27 cellular contexts compared by ENCODE assay signal in genomic region chr7:31075006-31075405, GRCh38. TPM values are rescaled to one million over a fixed set of nuclear protein-coding genes. Genes with fewer than 3 reads are reported as not detected.
DNase-seq lines count a peak whose midpoint lies in the region; ATAC-seq, FAIRE-seq and TF ChIP-seq lines count a peak whose summit lies in the region.
"Had no signal": no experiment of that assay in that cellular context is flagged by ENCODE, and none has a peak within 500 bp of the region (broad histone marks: within the 10 kb centered on the region; RNA-seq: fewer than 3 reads in every experiment).

No MANE protein-coding gene starts in this region.

- H3K9me3 Mint-ChIP-seq in activated naive CD4-positive, alpha-beta T cell treated with anti-CD3 and anti-CD28 coated beads for 36 hours: no peaks in the 10 kb centered on the region
- H3K9me3 Mint-ChIP-seq: CD4-positive, CD25-positive, alpha-beta regulatory T cell; GM23338 had no signal

- no peaks in the 10 kb centered on the region for H3K36me3 Mint-ChIP-seq in activated naive CD4-positive, alpha-beta T cell treated with anti-CD3 and anti-CD28 coated beads for 36 hours (ENCODE audit: low read depth)
- H3K36me3 Mint-ChIP-seq: CD4-positive, CD25-positive, alpha-beta regulatory T cell had no signal

- peaks cover 5% of the 10 kb centered on the region for H3K27me3 Mint-ChIP-seq in activated naive CD4-positive, alpha-beta T cell treated with anti-CD3 and anti-CD28 coated beads for 36 hours (ENCODE audit: low read depth)

- H2BK5ac ChIP-seq in mesendoderm (ENCODE audit: low read length): no peak overlapping the region

- no peak overlapping the region for H3K56ac ChIP-seq in mesendoderm (ENCODE audit: low read length)

- no peak overlapping the region for H3K27ac Mint-ChIP-seq in activated naive CD4-positive, alpha-beta T cell treated with anti-CD3 and anti-CD28 coated beads for 36 hours
- H3K27ac Mint-ChIP-seq: CD4-positive, CD25-positive, alpha-beta regulatory T cell; GM23338 had no signal

- H3K4me1 Mint-ChIP-seq in activated naive CD4-positive, alpha-beta T cell treated with anti-CD3 and anti-CD28 coated beads for 36 hours (ENCODE audit: low read depth): no peaks in the 10 kb centered on the region
- H3K4me1 Mint-ChIP-seq: CD4-positive, CD25-positive, alpha-beta regulatory T cell had no signal

- no peak overlapping the region for H4K5ac ChIP-seq in mesendoderm (ENCODE audit: low read length)

- no peak overlapping the region for H3K4me3 ChIP-seq in heart right ventricle
- no peak overlapping the region for H3K4me3 ChIP-seq in kidney (ENCODE audit: low read length in 2 of 2)
- no peak overlapping the region for H3K4me3 ChIP-seq in spleen
- H3K4me3 ChIP-seq in mesendoderm (ENCODE audit: low read length): no peak overlapping the region
- H3K4me3 ChIP-seq: BLaER1, GM23338, SJSA1 had no signal

- H3K27ac ChIP-seq in heart right ventricle (peak overlapping the region in 3 of 10 donors; percentile 7 to 35 (median 16)), kidney (ENCODE audit: low read depth in 2 of 2, low read length in 2 of 2) (no peak overlapping the region), spleen (no peak overlapping the region), mesendoderm (ENCODE audit: low read depth, low read length) (no peak overlapping the region)
- H3K27ac ChIP-seq: BLaER1, SJSA1 had no signal

- no peak overlapping the region for H3K23ac ChIP-seq in mesendoderm (ENCODE audit: low read length)

- H3K27me3 ChIP-seq in heart right ventricle (peaks cover 0 to 15% (median 0%) of the 10 kb centered on the region in 7 donors), spleen (replicated peaks in 1 of 7) (peaks cover 0 to 15% (median 0%) of the 10 kb centered on the region in 7 donors), mesendoderm (ENCODE audit: insufficient read depth, low read length, poor library complexity) (no peaks in the 10 kb centered on the region)
- H3K27me3 ChIP-seq: BLaER1, SJSA1 had no signal

- TF ChIP-seq POLR2A in spleen (IDR thresholded peaks at IDR 0.05): no peak

- WGBS in heart right ventricle, 2 donors: 82 to 87% methylated on average over 7 of the region's 7 CpGs
- 85 to 92% (median 90%) methylated on average over 5 to 7 of the region's 7 CpGs for WGBS in spleen, 5 donors
- WGBS in mesendoderm (ENCODE audit: extremely low coverage, insufficient coverage, low lambda C conversion rate): no CpG with 5 or more reads among the region's 7 CpGs

- no peak overlapping the region for H3K4me2 ChIP-seq in mesendoderm (ENCODE audit: low read length)
- H3K4me2 ChIP-seq: BLaER1, GM23338 had no signal

- no peak overlapping the region for H3K18ac ChIP-seq in mesendoderm (ENCODE audit: low read length)

- no peaks in the 10 kb centered on the region for H3K79me2 ChIP-seq in mesendoderm (ENCODE audit: control insufficient read depth, insufficient read depth, low read length)

- H3K79me1 ChIP-seq in mesendoderm (ENCODE audit: low read length): no peaks in the 10 kb centered on the region

- no peak overlapping the region for H2BK120ac ChIP-seq in mesendoderm (ENCODE audit: low read depth, low read length)

- DNase-seq in left ventricle myocardium superior (peak; percentile 14), heart right ventricle (no peak), kidney (peak; percentile 14), spleen (peak; percentile 69), NCI-H1694 (lab: John Stamatoyannopoulos, UW) (no peak), mesendoderm (no peak)
- DNase-seq in activated naive CD4-positive, alpha-beta T cell treated with anti-CD3 and anti-CD28 coated beads for 36 hours: no peak
- DNase-seq: CD4-positive, CD25-positive, alpha-beta regulatory T cell; DMS153; DND-41; H9; KBM-7; MV-4-11; NCI-H1105; NCI-H1436 treated with DMSO at 0.1 percent for 48 hours; NCI-H1930; NCI-H774 had no signal

- H3K9ac ChIP-seq in kidney (ENCODE audit: low read length in 2 of 2): no peak overlapping the region
- no peak overlapping the region for H3K9ac ChIP-seq in mesendoderm (ENCODE audit: low read length)
- H3K9ac ChIP-seq: BLaER1 had no signal

- H3K9me3 ChIP-seq in heart right ventricle (no peaks in the 10 kb centered on the region), kidney (ENCODE audit: control insufficient read depth in 1 of 2, low read length in 2 of 2) (no peaks in the 10 kb centered on the region), spleen (no peaks in the 10 kb centered on the region)
- H3K9me3 ChIP-seq: BLaER1, SJSA1 had no signal

- no peak overlapping the region for H2BK15ac ChIP-seq in mesendoderm (replicated peaks; ENCODE audit: low read depth)

- no peak overlapping the region for H3K4me3 Mint-ChIP-seq in activated naive CD4-positive, alpha-beta T cell treated with anti-CD3 and anti-CD28 coated beads for 36 hours
- H3K4me3 Mint-ChIP-seq: CD4-positive, CD25-positive, alpha-beta regulatory T cell; GM23338; H9 had no signal

- ATAC-seq in left ventricle myocardium superior (no peak), heart right ventricle (no peak), GM18858 (IDR thresholded peaks at IDR 0.05; ENCODE audit: unreplicated experiment) (no peak)
- ATAC-seq: GM23338 had no signal

- H3K4ac ChIP-seq in mesendoderm (ENCODE audit: low read depth, low read length): no peak overlapping the region

- no peak for TF ChIP-seq CTCF in heart right ventricle (IDR thresholded peaks at IDR 0.05)
- no peak for TF ChIP-seq CTCF in kidney (IDR thresholded peaks at IDR 0.05; ENCODE audit: borderline replicate concordance, extremely low read depth, insufficient read depth)
- TF ChIP-seq CTCF in spleen (IDR thresholded peaks at IDR 0.05 in 8 of 11, conservative IDR thresholded peaks at IDR 0.05 in 3 of 11): no peak

- no peak overlapping the region for H4K8ac ChIP-seq in mesendoderm (ENCODE audit: low read depth, low read length)

- no peak overlapping the region for H2AK5ac ChIP-seq in mesendoderm (ENCODE audit: low read length)

- CTCF ChIA-PET in activated naive CD4-positive, alpha-beta T cell treated with anti-CD3 and anti-CD28 coated beads for 36 hours (lab: Charles Lee): interaction anchor here (1.0 kb wide), 1 partner anchor 96 kb away, joined by 3 read pairs; no protein-coding TSS in a partner anchor

- FAIRE-seq in kidney (lab: Jason Lieb, UNC): no peak
- FAIRE-seq: A204.1, GM18507, HTR-8/SVneo, RCC 7860 had no signal

- intact Hi-C loops in left ventricle myocardium superior (cut with micrococcal nuclease) (no loop called here), heart right ventricle (cut with DNase I) (no loop called here), kidney (cut with DNase I) (no loop called here), spleen (cut with DNase I; ENCODE audit: low total_unique reads) (no loop called here)
- intact Hi-C loops in activated naive CD4-positive, alpha-beta T cell treated with anti-CD3 and anti-CD28 coated beads for 36 hours (cut with micrococcal nuclease): no loop called here

- H3K4me1 ChIP-seq in heart right ventricle (peaks cover 0 to 26% (median 4%) of the 10 kb centered on the region in 9 donors), kidney (ENCODE audit: control insufficient read depth in 1 of 2, insufficient read depth in 1 of 2, low read depth in 1 of 2, low read length in 2 of 2) (no peaks in the 10 kb centered on the region), spleen (no peaks in the 10 kb centered on the region), mesendoderm (ENCODE audit: control insufficient read depth, low read depth, low read length) (peaks cover 9% of the 10 kb centered on the region)
- H3K4me1 ChIP-seq: BLaER1, SJSA1 had no signal

- H3K36me3 ChIP-seq in heart right ventricle: no peaks in the 10 kb centered on the region
- no peaks in the 10 kb centered on the region for H3K36me3 ChIP-seq in kidney (ENCODE audit: control insufficient read depth in 1 of 2, insufficient read depth in 2 of 2, low read length in 2 of 2)
- H3K36me3 ChIP-seq in spleen: no peaks in the 10 kb centered on the region
- H3K36me3 ChIP-seq in mesendoderm (ENCODE audit: control insufficient read depth, insufficient read depth, low read length): no peaks in the 10 kb centered on the region
- H3K36me3 ChIP-seq: BLaER1, SJSA1 had no signal

RNA-seq across cellular contexts. Expression of gene ADCYAP1R1, which starts 22.9 kb away (rescaled TPM):
- total RNA-seq in left ventricle myocardium superior: 6.0 TPM
- 1 to 10 TPM in 9 of 10 donors, under 1 TPM in 1; 0.94 to 5.8 (median 1.8) TPM for total RNA-seq in heart right ventricle
- 1 to 10 TPM in 1 of 2 donors, under 1 TPM in 1; 0.59 to 1.1 TPM for polyA plus RNA-seq in heart right ventricle
- not detected for total RNA-seq in kidney
- not detected for polyA plus RNA-seq in kidney (ENCODE audit: insufficient read depth, low read depth, low replicate concordance)
- 1 to 10 TPM in 4 of 7 donors, under 1 TPM in 3; 0.43 to 5.6 (median 1.0) TPM for total RNA-seq in spleen
- polyA plus RNA-seq in spleen: under 1 TPM; 0.04 to 0.13 (median 0.06) TPM
- not detected for total RNA-seq in activated naive CD4-positive, alpha-beta T cell treated with anti-CD3 and anti-CD28 coated beads for 36 hours
- 5.1 TPM for polyA plus RNA-seq in mesendoderm (2013, experiment 1 of 2)
- polyA plus RNA-seq in mesendoderm (2013, experiment 2 of 2): 4.4 TPM
- total RNA-seq: CD4-positive, CD25-positive, alpha-beta regulatory T cell; MCF 10A; SJSA1 had no signal
- polyA plus RNA-seq: AG04450; CD4-positive, CD25-positive, alpha-beta regulatory T cell had no signal

Comparison
In these comparisons a context has a peak if more than half of its experiments do, and no peak if none do; other contexts are left out.
1. DNase-seq: peak in left ventricle myocardium superior (single experiment), kidney (single experiment) and spleen (single experiment); none in heart right ventricle (0 of 2), NCI-H1694 (single experiment), activated naive CD4-positive, alpha-beta T cell treated with anti-CD3 and anti-CD28 coated beads for 36 hours (single experiment) and mesendoderm (single experiment).